Comparison of ENCODE assay signal across 8 cellular contexts in genomic region chr16:8796469-8797363, GRCh38. TPM values are rescaled to one million over a fixed set of nuclear protein-coding genes. Genes with fewer than 3 reads are reported as not detected.
DNase-seq lines count a peak whose midpoint lies in the region; ATAC-seq and TF ChIP-seq lines count a peak whose summit lies in the region.

No MANE protein-coding gene starts in this region.

- no peak for TF ChIP-seq CTCF in CD14-positive monocyte (IDR thresholded peaks at IDR 0.05)

- intact Hi-C loops in CD14-positive monocyte (cut with micrococcal nuclease): loop anchor here in 1 of 2 donors (5.0 to 10.0 kb wide), 3 partner anchors 71 to 164 kb away; partner anchors contain the start of genes ABAT and CARHSP1
- intact Hi-C loops in dendritic cell treated with granulocyte-macrophage colony-stimulating factor and Interleukin-4, amounts not matched to agents 40 ng/mL and 50 ng/mL, for 4 days (cut with micrococcal nuclease): loop anchor here (1.0 to 2.0 kb wide), 2 partner anchors 73 to 122 kb away; partner anchors contain the start of genes ABAT and CARHSP1

- H3K27ac Mint-ChIP-seq in CD14-positive monocyte: peak overlapping the region; percentile 81 to 98 (median 90)
- peak overlapping the region; percentile 96 for H3K27ac Mint-ChIP-seq in dendritic cell treated with granulocyte-macrophage colony-stimulating factor and Interleukin-4, amounts not matched to agents 40 ng/mL and 50 ng/mL, for 4 days
- peak overlapping the region; percentile 92 to 98 (median 95) for H3K27ac Mint-ChIP-seq in naive thymus-derived CD8-positive, alpha-beta T cell

- POLR2A ChIA-PET in naive thymus-derived CD8-positive, alpha-beta T cell (lab: Charles Lee): interaction anchor here (0.8 to 3.2 kb wide), 5 partner anchors 20 to 295 kb away, joined by 3 to 29 read pairs (median 4); partner anchors contain the start of genes ABAT, CARHSP1 and HAPSTR1

- peaks cover 8 to 20% of the 10 kb centered on the region in 2 donors for H3K36me3 Mint-ChIP-seq in CD14-positive monocyte
- peaks cover 40% of the 10 kb centered on the region for H3K36me3 Mint-ChIP-seq in dendritic cell treated with granulocyte-macrophage colony-stimulating factor and Interleukin-4, amounts not matched to agents 40 ng/mL and 50 ng/mL, for 4 days (ENCODE audit: low read depth)
- peaks cover 0 to 9% (median 2%) of the 10 kb centered on the region in 3 donors for H3K36me3 Mint-ChIP-seq in naive thymus-derived CD8-positive, alpha-beta T cell

- ATAC-seq in naive thymus-derived CD8-positive, alpha-beta T cell: peak in 1 of 2 donors; percentile 1

- DNase-seq in CD14-positive monocyte (ENCODE audit: low spot score): no peak
- DNase-seq in Jurkat, Clone E6-1 (ENCODE audit: low read depth, low spot score): peak; percentile 85
- DNase-seq in naive thymus-derived CD8-positive, alpha-beta T cell: no peak
- DNase-seq in SKM-1 (lab: John Stamatoyannopoulos, UW; ENCODE audit: unreplicated experiment): no peak
- DNase-seq in inferior parietal cortex (ENCODE audit: extremely low spot score): no peak
- DNase-seq in DMS79 treated with DMSO at 0.1 percent for 48 hours (lab: John Stamatoyannopoulos, UW): no peak
- DNase-seq in NCI-H1048 (lab: John Stamatoyannopoulos, UW): no peak

- H3K27me3 Mint-ChIP-seq in CD14-positive monocyte (ENCODE audit: low read depth in 3 of 3): peaks cover 0 to 4% (median 0%) of the 10 kb centered on the region in 3 donors
- no peaks in the 10 kb centered on the region for H3K27me3 Mint-ChIP-seq in dendritic cell treated with granulocyte-macrophage colony-stimulating factor and Interleukin-4, amounts not matched to agents 40 ng/mL and 50 ng/mL, for 4 days
- no peaks in the 10 kb centered on the region for H3K27me3 Mint-ChIP-seq in naive thymus-derived CD8-positive, alpha-beta T cell

- H3K4me3 ChIP-seq in Jurkat, Clone E6-1 (ENCODE audit: low read length): peak overlapping the region; percentile 96

- peak overlapping the region; percentile 96 to 98 for H3K4me3 Mint-ChIP-seq in CD14-positive monocyte
- H3K4me3 Mint-ChIP-seq in dendritic cell treated with granulocyte-macrophage colony-stimulating factor and Interleukin-4, amounts not matched to agents 40 ng/mL and 50 ng/mL, for 4 days: peak overlapping the region; percentile 92
- H3K4me3 Mint-ChIP-seq in naive thymus-derived CD8-positive, alpha-beta T cell: peak overlapping the region; percentile 92 to 98 (median 97)

- no peaks in the 10 kb centered on the region for H3K9me3 Mint-ChIP-seq in CD14-positive monocyte
- no peaks in the 10 kb centered on the region for H3K9me3 Mint-ChIP-seq in dendritic cell treated with granulocyte-macrophage colony-stimulating factor and Interleukin-4, amounts not matched to agents 40 ng/mL and 50 ng/mL, for 4 days
- H3K9me3 Mint-ChIP-seq in naive thymus-derived CD8-positive, alpha-beta T cell: no peaks in the 10 kb centered on the region

- H3K4me1 Mint-ChIP-seq in CD14-positive monocyte: peaks cover 31% of the 10 kb centered on the region
- H3K4me1 Mint-ChIP-seq in dendritic cell treated with granulocyte-macrophage colony-stimulating factor and Interleukin-4, amounts not matched to agents 40 ng/mL and 50 ng/mL, for 4 days (ENCODE audit: low read depth): peaks cover 34% of the 10 kb centered on the region
- peaks cover 11 to 61% (median 53%) of the 10 kb centered on the region in 4 donors for H3K4me1 Mint-ChIP-seq in naive thymus-derived CD8-positive, alpha-beta T cell

RNA-seq across cellular contexts. Expression of gene TMEM186, which starts 0.7 kb away (rescaled TPM):
- 1 to 10 TPM; 4.4 to 4.5 TPM for polyA plus RNA-seq in CD14-positive monocyte
- 19.9 TPM for polyA plus RNA-seq in Jurkat, Clone E6-1 (2012; ENCODE audit: insufficient read depth, insufficient read length)
- total RNA-seq in naive thymus-derived CD8-positive, alpha-beta T cell: 10 to 100 TPM; 12.0 to 12.5 TPM
- polyA plus RNA-seq in naive thymus-derived CD8-positive, alpha-beta T cell: 10 to 100 TPM; 10.3 to 15.8 (median 14.1) TPM

RNA-seq across cellular contexts. Expression of gene PMM2, which starts 0.9 kb away (rescaled TPM):
- 10 to 100 TPM; 17.8 to 22.9 TPM for polyA plus RNA-seq in CD14-positive monocyte
- 26.4 TPM for polyA plus RNA-seq in Jurkat, Clone E6-1 (2012; ENCODE audit: insufficient read depth, insufficient read length)
- total RNA-seq in naive thymus-derived CD8-positive, alpha-beta T cell: 10 to 100 TPM; 35.2 to 41.9 TPM
- 10 to 100 TPM; 21.4 to 26.0 (median 22.5) TPM for polyA plus RNA-seq in naive thymus-derived CD8-positive, alpha-beta T cell
